Comparison of ENCODE assay signal across 23 cellular contexts in the genomic region with DNA sequence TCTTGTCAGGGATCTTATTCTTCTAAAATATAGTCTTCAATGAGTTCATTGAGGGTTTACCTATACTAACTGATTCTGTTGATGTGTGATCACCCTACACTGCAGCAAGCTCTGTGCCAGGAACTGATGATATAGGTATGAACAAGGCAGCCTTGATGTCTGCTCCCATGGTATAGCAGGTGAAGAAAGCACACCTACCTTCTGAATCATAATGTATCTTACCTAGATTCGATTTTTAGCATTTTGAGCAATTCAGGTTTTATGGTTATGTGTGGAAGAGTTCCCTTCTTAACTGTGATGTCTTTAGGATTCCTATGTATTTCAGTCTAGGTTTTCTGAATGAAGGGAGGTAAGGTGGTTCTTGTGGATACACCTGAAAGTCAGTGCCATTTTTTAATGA.
"Had no signal": no experiment of that assay in that cellular context is flagged by ENCODE, and none has a peak within 500 bp of the region (broad histone marks: within the 10 kb centered on the region; RNA-seq: fewer than 3 reads in every experiment).

No MANE protein-coding gene starts in this region.

- FAIRE-seq: colon, endometrium, endothelial cell of umbilical vein, frontal cortex had no signal

- DNase-seq: colonic mucosa; cortex of kidney; dermis blood vessel endothelial cell; dorsolateral prefrontal cortex; effector CD4-positive, alpha-beta T cell; effector CD8-positive, alpha-beta T cell; effector memory CD4-positive, alpha-beta T cell; effector memory CD8-positive, alpha-beta T cell; endodermal cell; erythroblast; esophagus squamous epithelium; foreskin fibroblast; foreskin keratinocyte; foreskin melanocyte; gastrocnemius medialis; glutamatergic neuron; head of caudate nucleus; heart left ventricle; heart right ventricle had no signal
